Comparison of ENCODE assay signal across 19 cellular contexts in the genomic region with DNA sequence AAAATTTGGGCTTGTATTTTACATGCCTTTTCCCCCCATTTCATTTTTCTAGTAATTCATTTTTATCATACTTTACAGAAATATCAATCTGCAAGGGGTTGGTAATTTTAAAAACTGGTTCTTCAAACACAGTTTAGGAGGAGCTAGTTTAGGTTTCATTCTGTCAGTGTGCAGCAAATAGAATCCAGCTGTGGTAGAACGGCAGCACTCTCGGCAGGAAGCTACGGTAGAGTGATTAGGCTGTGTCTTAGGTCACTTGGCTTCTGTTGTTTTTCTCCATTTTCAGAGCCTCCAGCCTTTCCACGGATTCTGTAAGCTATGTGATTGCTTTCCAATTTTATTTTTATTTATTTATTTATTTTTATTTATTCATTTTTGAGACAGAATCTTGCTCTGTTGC. TPM values are rescaled to one million over a fixed set of nuclear protein-coding genes. Genes with fewer than 3 reads are reported as not detected.
"Had no signal": no experiment of that assay in that cellular context is flagged by ENCODE, and none has a peak within 500 bp of the region (broad histone marks: within the 10 kb centered on the region; RNA-seq: fewer than 3 reads in every experiment).

No MANE protein-coding gene starts in this region.

- H3K9me3 ChIP-seq: adrenal gland, neutrophil, tibial artery, uterus had no signal

- H3K4me1 ChIP-seq: adrenal gland, tibial artery, uterus had no signal

- H3K27me3 ChIP-seq: adrenal gland, neutrophil, tibial artery, uterus had no signal

- H3K4me3 ChIP-seq: adrenal gland, lung, tibial artery, uterus had no signal

- DNase-seq: activated CD4-positive, alpha-beta T cell treated with anti-CD3 and anti-CD28 coated beads, Interleukin-2, amount 10 ng/mL, durations not matched to agents 24 days and 14 days; activated CD8-positive, alpha-beta memory T cell treated with anti-CD3 and anti-CD28 coated beads for 24 hours; activated naive CD4-positive, alpha-beta T cell treated with anti-CD3 and anti-CD28 coated beads, Interleukin-2, amount 50 U/mL, for 16 hours; activated T-cell treated with anti-CD3 and anti-CD28 coated beads for 4 hours; caudate nucleus; cortex of kidney; effector memory CD4-positive, alpha-beta T cell; immature natural killer cell; left cardiac atrium; naive thymus-derived CD4-positive, alpha-beta T cell; stimulated activated CD4-positive, alpha-beta T cell treated with anti-CD3 and anti-CD28 coated beads, Interleukin-15, amount 100 ng/mL, for 24 hours; stimulated activated CD4-positive, alpha-beta T cell treated with anti-CD3 and anti-CD28 coated beads, Interleukin-4, amount 100 ng/mL, for 4 hours; tibial artery; uterus; WERI-Rb-1 had no signal

- H3K36me3 ChIP-seq: uterus had no signal

- H3K27ac ChIP-seq: adrenal gland, neutrophil, tibial artery, uterus, WERI-Rb-1 had no signal

- H3K4me3 Mint-ChIP-seq: activated CD4-positive, alpha-beta T cell treated with anti-CD3 and anti-CD28 coated beads, Interleukin-2, amount 10 ng/mL, durations not matched to agents 24 days and 14 days; immature natural killer cell; naive thymus-derived CD4-positive, alpha-beta T cell had no signal

- H3K27ac Mint-ChIP-seq: activated CD4-positive, alpha-beta T cell treated with anti-CD3 and anti-CD28 coated beads, Interleukin-2, amount 10 ng/mL, durations not matched to agents 24 days and 14 days; activated T-helper 2 cell treated with anti-CD3 and anti-CD28 coated beads, Interferon-gamma antibody, Interleukin-2, Interleukin-4, amounts not matched to agents 10 μg/mL and 5 μg/mL and 100 μg/mL, durations not matched to agents 14 hours and 24 hours and 36 hours; immature natural killer cell had no signal

- H3K27me3 Mint-ChIP-seq: activated CD4-positive, alpha-beta T cell treated with anti-CD3 and anti-CD28 coated beads, Interleukin-2, amount 10 ng/mL, durations not matched to agents 24 days and 14 days; naive thymus-derived CD4-positive, alpha-beta T cell had no signal

- H3K9me3 Mint-ChIP-seq: activated CD4-positive, alpha-beta T cell treated with anti-CD3 and anti-CD28 coated beads, Interleukin-2, amount 10 ng/mL, durations not matched to agents 24 days and 14 days; activated T-helper 2 cell treated with anti-CD3 and anti-CD28 coated beads, Interferon-gamma antibody, Interleukin-2, Interleukin-4, amounts not matched to agents 10 μg/mL and 5 μg/mL and 100 μg/mL, durations not matched to agents 14 hours and 24 hours and 36 hours; immature natural killer cell; naive thymus-derived CD4-positive, alpha-beta T cell had no signal

- ATAC-seq: left cardiac atrium; naive thymus-derived CD4-positive, alpha-beta T cell had no signal

RNA-seq across cellular contexts. Expression of a gene that starts 32.7 kb away (rescaled TPM):
- total RNA-seq: activated CD4-positive, alpha-beta T cell treated with anti-CD3 and anti-CD28 coated beads, Interleukin-2, amount 10 ng/mL, durations not matched to agents 24 days and 14 days; activated T-helper 2 cell treated with anti-CD3 and anti-CD28 coated beads, Interferon-gamma antibody, Interleukin-2, Interleukin-4, amounts not matched to agents 10 μg/mL and 5 μg/mL and 100 μg/mL, durations not matched to agents 14 hours and 24 hours and 36 hours had no signal
